Comparison of ENCODE assay signal across 23 cellular contexts in genomic region chr1:29650041-29650400, GRCh38.
DNase-seq lines count a peak whose midpoint lies in the region.
"Had no signal": no experiment of that assay in that cellular context is flagged by ENCODE, and none has a peak within 500 bp of the region (broad histone marks: within the 10 kb centered on the region; RNA-seq: fewer than 3 reads in every experiment).

No MANE protein-coding gene starts in this region.

- no peak overlapping the region for H3K9ac ChIP-seq in adipocyte (ENCODE audit: low read length)
- H3K9ac ChIP-seq: parathyroid adenoma had no signal

- intact Hi-C loops in posterior cingulate gyrus (cut with DNase I): no loop called here

- H3K4me1 ChIP-seq in adipocyte (ENCODE audit: control insufficient read depth, insufficient read depth, low read length): peaks cover 13% of the 10 kb centered on the region
- H3K4me1 ChIP-seq: body of pancreas, foreskin keratinocyte, parathyroid adenoma, stomach had no signal

- DNase-seq in DMS53 (lab: John Stamatoyannopoulos, UW) (peak; percentile 8), DMS53 treated with DMSO at 0.1 percent for 48 hours (lab: John Stamatoyannopoulos, UW; ENCODE audit: unreplicated experiment) (no peak), NCI-H69 (lab: John Stamatoyannopoulos, UW) (peak; percentile 22), adipocyte (ENCODE audit: low read depth) (peak; percentile 7), posterior cingulate gyrus (peak in 7 of 10 donors; percentile 22 to 93 (median 50)), NCI-H146 treated with DMSO at 0.1 percent for 48 hours (lab: John Stamatoyannopoulos, UW; ENCODE audit: unreplicated experiment) (no peak), NCI-H2227 (lab: John Stamatoyannopoulos, UW; ENCODE audit: unreplicated experiment) (no peak)
- DNase-seq in activated CD4-positive, CD25-positive, alpha-beta regulatory T cell treated with anti-CD3 and anti-CD28 coated beads, Interleukin-2, amount 50 U/mL, for 72 hours: no peak
- DNase-seq: activated CD8-positive, alpha-beta T cell treated with anti-CD3 and anti-CD28 coated beads, Interleukin-2, amount 10 ng/mL, durations not matched to agents 7 days and 5 days; activated naive CD8-positive, alpha-beta T cell treated with anti-CD3 and anti-CD28 coated beads for 36 hours; hippocampal formation; kidney; naive B cell; NCI-H1436 treated with DMSO at 0.1 percent for 48 hours; NCI-H2227 treated with DMSO at 0.1 percent for 48 hours; stimulated activated CD4-positive, alpha-beta T cell treated with anti-CD3 and anti-CD28 coated beads, Interleukin-4, amount 100 ng/mL, for 1 hour; stomach; T-helper 17 cell; trophoblast cell had no signal

- peaks cover 3% of the 10 kb centered on the region for H3K27me3 ChIP-seq in adipocyte (replicated peaks; ENCODE audit: control insufficient read depth, insufficient read depth, low read length)
- H3K27me3 ChIP-seq: body of pancreas, foreskin keratinocyte had no signal

- no peak overlapping the region for H3K4me3 ChIP-seq in adipocyte (ENCODE audit: low read length)
- H3K4me3 ChIP-seq: body of pancreas, skin epidermis, stomach had no signal

- no peaks in the 10 kb centered on the region for H3K9me3 ChIP-seq in adipocyte (ENCODE audit: control insufficient read depth, low read length)
- H3K9me3 ChIP-seq: body of pancreas, stomach had no signal

- no peaks in the 10 kb centered on the region for H3K36me3 ChIP-seq in adipocyte (ENCODE audit: control insufficient read depth, insufficient read depth, low read length, severe bottlenecking)
- H3K36me3 ChIP-seq: stomach had no signal

Comparison
In these comparisons a context has a peak if more than half of its experiments do, and no peak if none do; other contexts are left out.
1. DNase-seq: peak in DMS53 (single experiment), NCI-H69 (single experiment), adipocyte (single experiment) and posterior cingulate gyrus (7 of 10); none in DMS53 treated with DMSO at 0.1 percent for 48 hours (single experiment), activated CD4-positive, CD25-positive, alpha-beta regulatory T cell treated with anti-CD3 and anti-CD28 coated beads, Interleukin-2, amount 50 U/mL, for 72 hours (single experiment), NCI-H146 treated with DMSO at 0.1 percent for 48 hours (single experiment) and NCI-H2227 (single experiment).